ENCODE assay signal across 12 cellular contexts in the genomic region with DNA sequence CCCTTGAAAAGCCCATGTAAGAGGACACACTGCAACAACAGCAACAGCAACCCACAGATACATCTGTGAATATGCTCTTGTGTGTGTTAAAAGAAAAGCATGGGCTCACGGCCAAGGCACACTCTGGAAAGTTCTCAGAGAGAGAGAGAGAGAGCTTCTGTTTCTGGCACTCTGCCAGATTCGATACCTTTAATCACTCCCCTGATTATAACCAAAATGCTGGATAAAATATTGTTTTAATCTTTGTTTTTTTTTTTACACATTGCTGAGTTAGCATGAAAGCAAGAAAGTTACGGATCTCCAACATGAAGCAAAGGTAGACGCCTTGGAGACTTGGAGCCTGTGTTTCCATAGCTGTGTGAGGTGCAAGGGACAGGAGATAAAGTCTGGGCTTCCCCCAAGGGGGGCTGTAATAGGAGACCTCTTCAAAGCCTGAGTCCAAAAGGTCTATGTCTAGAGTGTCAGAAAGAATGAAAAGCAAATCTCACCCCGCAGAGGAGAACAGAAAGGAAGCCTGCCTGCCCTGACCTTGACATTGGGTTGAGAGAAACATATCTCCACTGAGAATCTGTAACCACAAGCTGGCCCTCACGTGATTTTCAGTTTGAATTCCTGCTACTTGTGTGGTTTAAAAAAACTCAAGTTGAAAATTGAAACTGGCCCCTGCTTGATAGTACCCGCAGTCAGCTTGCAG. TPM values are rescaled to one million over a fixed set of nuclear protein-coding genes. Genes with fewer than 3 reads are reported as not detected.
DNase-seq lines count a peak whose midpoint lies in the region; ATAC-seq and TF ChIP-seq lines count a peak whose summit lies in the region.
"Had no signal": no experiment of that assay in that cellular context is flagged by ENCODE, and none has a peak within 500 bp of the region (broad histone marks: within the 10 kb centered on the region; RNA-seq: fewer than 3 reads in every experiment).

No MANE protein-coding gene starts in this region.

- H3K4me3 Mint-ChIP-seq in progenitor cell of endocrine pancreas (ENCODE audit: low read depth): peak overlapping the region; percentile 6

- peaks cover 6% of the 10 kb centered on the region for H3K36me3 Mint-ChIP-seq in progenitor cell of endocrine pancreas (ENCODE audit: insufficient read depth)

- no peak overlapping the region for H3K4me3 ChIP-seq in MG63

- H3K4me1 Mint-ChIP-seq in progenitor cell of endocrine pancreas (ENCODE audit: low read depth): peaks cover 15% of the 10 kb centered on the region

- no peak for TF ChIP-seq CTCF in progenitor cell of endocrine pancreas (IDR thresholded peaks at IDR 0.05; ENCODE audit: unreplicated experiment)

- H3K27me3 Mint-ChIP-seq in progenitor cell of endocrine pancreas: peaks cover 14% of the 10 kb centered on the region

- peaks cover 8% of the 10 kb centered on the region for H3K9me3 Mint-ChIP-seq in progenitor cell of endocrine pancreas (ENCODE audit: low read depth)

- DNase-seq in GM19240 (ENCODE audit: insufficient read length, low spot score): peak; percentile 47
- DNase-seq in amniotic epithelial cell (ENCODE audit: low read depth): peak; percentile 72
- DNase-seq in progenitor cell of endocrine pancreas (ENCODE audit: low spot score, unreplicated experiment): no peak
- no peak for DNase-seq in stimulated activated CD8-positive, alpha-beta memory T cell treated with anti-CD3 and anti-CD28 coated beads, Interleukin-4, amount 100 ng/mL, for 48 hours
- DNase-seq in NCI-H82 (lab: John Stamatoyannopoulos, UW): no peak
- DNase-seq in MG63: no peak
- DNase-seq in central memory CD4-positive, alpha-beta T cell: no peak
- DNase-seq: foreskin keratinocyte, NCI-H524 had no signal

- no peaks in the 10 kb centered on the region for H3K9me3 ChIP-seq in MG63

- H3K27me3 ChIP-seq in MG63: peaks cover 4% of the 10 kb centered on the region

- H3K27ac Mint-ChIP-seq in progenitor cell of endocrine pancreas: peak overlapping the region; percentile 1
- H3K27ac Mint-ChIP-seq: activated T-cell treated with anti-CD3 and anti-CD28 coated beads, Interleukin-2, amount 50 U/mL, for 72 hours had no signal

- no peaks in the 10 kb centered on the region for H3K36me3 ChIP-seq in MG63

- ATAC-seq in HG03460 (IDR thresholded peaks at IDR 0.05; ENCODE audit: unreplicated experiment): peak; percentile 54
- ATAC-seq: foreskin keratinocyte had no signal

RNA-seq across cellular contexts. Expression of gene MPPED1, which starts 33.7 kb away (rescaled TPM):
- total RNA-seq in progenitor cell of endocrine pancreas: 0.96 and 1.1 TPM in 2 replicates
- total RNA-seq in MG63 (2014; rRNA removed; shearing (Covaris generic); ENCODE audit: low replicate concordance): not detected in 2 replicates
- total RNA-seq: activated T-cell treated with anti-CD3 and anti-CD28 coated beads, Interleukin-2, amount 50 U/mL, for 72 hours; foreskin keratinocyte; renal cortical epithelial cell had no signal

RNA-seq across cellular contexts. Expression of gene SCUBE1, which starts 35.0 kb away (rescaled TPM):
- 4.5 and 9.1 TPM in 2 replicates for total RNA-seq in progenitor cell of endocrine pancreas
- total RNA-seq in MG63 (2014; rRNA removed; shearing (Covaris generic); ENCODE audit: low replicate concordance): 0.05 and 0.16 TPM in 2 replicates
- total RNA-seq: foreskin keratinocyte had no signal

Comparison
In these comparisons a context has a peak if more than half of its experiments do, and no peak if none do; other contexts are left out.
1. DNase-seq: peak in GM19240 (single experiment) and amniotic epithelial cell (single experiment); none in progenitor cell of endocrine pancreas (single experiment), stimulated activated CD8-positive, alpha-beta memory T cell treated with anti-CD3 and anti-CD28 coated beads, Interleukin-4, amount 100 ng/mL, for 48 hours (single experiment), NCI-H82 (single experiment), MG63 (single experiment) and central memory CD4-positive, alpha-beta T cell (single experiment).